Comparison of ENCODE assay signal across 1 cellular context in genomic region chr2:73233932-73234832, GRCh38.
TF ChIP-seq lines count a peak whose summit lies in the region.

Gene CCT7, plus strand, starts transcription at chr2:73234308. Its CDS starts 71 bp downstream, at chr2:73234379.

TF ChIP-seq in HepG2, 621 proteins besides CTCF, POLR2A, EP300 and RAD21 (continued from another document and continues in another):
- no peak for TF ChIP-seq PREB (CRISPR knock-in tag; IDR thresholded peaks at IDR 0.05)
- TF ChIP-seq HNRNPH1 (optimal IDR thresholded peaks at IDR 0.05; ENCODE audit: low read depth, low read length): no peak
- 0 out of 2 replicates have a peak, but pooled peaks have one; percentile 38 for TF ChIP-seq KIAA2018 (CRISPR knock-in tag; IDR thresholded peaks at IDR 0.05; ENCODE audit: borderline replicate concordance)
- TF ChIP-seq PAF1 (CRISPR knock-in tag; IDR thresholded peaks at IDR 0.05): no peak
- no peak; the same call in 1 of the 2 replicates for TF ChIP-seq TEAD2 (CRISPR knock-in tag; IDR thresholded peaks at IDR 0.05)
- TF ChIP-seq ZNF180 (CRISPR knock-in tag; IDR thresholded peaks at IDR 0.05; ENCODE audit: borderline replicate concordance, low read depth): peak; percentile 53; the same call in 1 of the 2 replicates
- TF ChIP-seq FOSL2 (CRISPR knock-in tag; IDR thresholded peaks at IDR 0.05): peak; percentile 63
- no peak for TF ChIP-seq NR2F6 (IDR thresholded peaks at IDR 0.05)
- peak; percentile 36; the same call in 1 of the 2 replicates for TF ChIP-seq NR2F6 (CRISPR knock-in tag; IDR thresholded peaks at IDR 0.05)
- TF ChIP-seq RXRB (CRISPR knock-in tag; IDR thresholded peaks at IDR 0.05; ENCODE audit: borderline replicate concordance): peak; percentile 50; the same call in 1 of the 2 replicates
- no peak for TF ChIP-seq PHB2 (IDR thresholded peaks at IDR 0.05; ENCODE audit: partially characterized antibody)
- no peak for TF ChIP-seq ZNF749 (CRISPR knock-in tag; IDR thresholded peaks at IDR 0.05; ENCODE audit: borderline replicate concordance)
- peak; percentile 84 for TF ChIP-seq FOXK1 (CRISPR knock-in tag; IDR thresholded peaks at IDR 0.05; ENCODE audit: borderline replicate concordance, low read depth)
- peak; percentile 75; the same call in 1 of the 2 replicates for TF ChIP-seq ZNF264 (CRISPR knock-in tag; IDR thresholded peaks at IDR 0.05)
- peak; percentile 80; the same call in 1 of the 2 replicates for TF ChIP-seq CCDC6 (CRISPR knock-in tag; IDR thresholded peaks at IDR 0.05)
- TF ChIP-seq FOXM1 (CRISPR knock-in tag; IDR thresholded peaks at IDR 0.05): no peak
- TF ChIP-seq MAX (IDR thresholded peaks at IDR 0.05): peak; percentile 96
- TF ChIP-seq MAZ (IDR thresholded peaks at IDR 0.05; ENCODE audit: borderline replicate concordance, low read depth, low read length): peak; percentile 26; the same call in 1 of the 2 replicates
- TF ChIP-seq MAZ (CRISPR knock-in tag; IDR thresholded peaks at IDR 0.05; ENCODE audit: low read depth): peak; percentile 69
- peak; percentile 72; the same call in 1 of the 2 replicates for TF ChIP-seq ATF1 (CRISPR knock-in tag; IDR thresholded peaks at IDR 0.05)
- TF ChIP-seq AKAP8 (CRISPR knock-in tag; IDR thresholded peaks at IDR 0.05): no peak; the same call in 1 of the 2 replicates
- peak; percentile 22; the same call in 1 of the 2 replicates for TF ChIP-seq RFX1 (IDR thresholded peaks at IDR 0.05)
- TF ChIP-seq ATF4 (CRISPR knock-in tag; IDR thresholded peaks at IDR 0.05): peak in 1 of 2 experiments; percentile 74; a peak in 1 of 4 replicates
- peak; percentile 75; the same call in 1 of the 2 replicates for TF ChIP-seq ZNF383 (CRISPR knock-in tag; IDR thresholded peaks at IDR 0.05; ENCODE audit: borderline replicate concordance)
- TF ChIP-seq EED (CRISPR knock-in tag; IDR thresholded peaks at IDR 0.05): 0 out of 2 replicates have a peak, but pooled peaks have one; percentile 27
- TF ChIP-seq ZNF784 (CRISPR knock-in tag; IDR thresholded peaks at IDR 0.05; ENCODE audit: borderline replicate concordance): peak; percentile 80
- TF ChIP-seq IKZF1 (IDR thresholded peaks at IDR 0.05): no peak
- TF ChIP-seq TRAFD1 (CRISPR knock-in tag; IDR thresholded peaks at IDR 0.05; ENCODE audit: borderline replicate concordance): peak; percentile 56; the same call in 1 of the 2 replicates
- no peak for TF ChIP-seq CENPT (CRISPR knock-in tag; IDR thresholded peaks at IDR 0.05; ENCODE audit: low read depth)
- peak; percentile 98 for TF ChIP-seq KAT8 (CRISPR knock-in tag; IDR thresholded peaks at IDR 0.05)
- TF ChIP-seq ZSCAN12 (CRISPR knock-in tag; IDR thresholded peaks at IDR 0.05): peak; percentile 53; the same call in 1 of the 2 replicates
- TF ChIP-seq THYN1 (CRISPR knock-in tag; IDR thresholded peaks at IDR 0.05; ENCODE audit: borderline replicate concordance, low read depth): 0 out of 2 replicates have a peak, but pooled peaks have one; percentile 55
- peak; percentile 84 for TF ChIP-seq JARID2 (CRISPR knock-in tag; IDR thresholded peaks at IDR 0.05; ENCODE audit: insufficient replicate concordance)
- no peak for TF ChIP-seq PHF5A (CRISPR knock-in tag; IDR thresholded peaks at IDR 0.05; ENCODE audit: low read depth, unreplicated experiment)
- no peak for TF ChIP-seq EHMT2 (IDR thresholded peaks at IDR 0.05; ENCODE audit: borderline replicate concordance, low read depth, low read length)
- no peak; the same call in 1 of the 2 replicates for TF ChIP-seq ZNF562 (CRISPR knock-in tag; IDR thresholded peaks at IDR 0.05; ENCODE audit: borderline replicate concordance)
- TF ChIP-seq GTF3A (CRISPR knock-in tag; conservative IDR thresholded peaks at IDR 0.05): peak; percentile 36; the same call in 1 of the 2 replicates
- TF ChIP-seq ZNF629 (CRISPR knock-in tag; conservative IDR thresholded peaks at IDR 0.05): no peak
- TF ChIP-seq RBAK (CRISPR knock-in tag; IDR thresholded peaks at IDR 0.05): no peak
- peak; percentile 6; the same call in 1 of the 2 replicates for TF ChIP-seq JUNB (CRISPR knock-in tag; IDR thresholded peaks at IDR 0.05; ENCODE audit: borderline replicate concordance)
- peak; percentile 94 for TF ChIP-seq MXD3 (CRISPR knock-in tag; IDR thresholded peaks at IDR 0.05)
- TF ChIP-seq TBX2 (CRISPR knock-in tag; IDR thresholded peaks at IDR 0.05; ENCODE audit: borderline replicate concordance): peak; percentile 47; the same call in 1 of the 2 replicates
- peak; percentile 97 for TF ChIP-seq DMAP1 (CRISPR knock-in tag; IDR thresholded peaks at IDR 0.05)
- TF ChIP-seq RFX5 (IDR thresholded peaks at IDR 0.05; ENCODE audit: low read depth, low read length): 0 out of 2 replicates have a peak, but pooled peaks have one; percentile 2
- TF ChIP-seq ZNF280B (CRISPR knock-in tag; IDR thresholded peaks at IDR 0.05; ENCODE audit: borderline replicate concordance): peak; percentile 67; the same call in 1 of the 2 replicates
- no peak; the same call in 1 of the 2 replicates for TF ChIP-seq STAT5B (CRISPR knock-in tag; IDR thresholded peaks at IDR 0.05)
- peak; percentile 95 for TF ChIP-seq SAFB2 (CRISPR knock-in tag; IDR thresholded peaks at IDR 0.05; ENCODE audit: borderline replicate concordance, low read depth)
- TF ChIP-seq KLF9 (CRISPR knock-in tag; IDR thresholded peaks at IDR 0.05; ENCODE audit: low read depth): peak; percentile 63; the same call in 1 of the 2 replicates
- TF ChIP-seq ZNF652 (CRISPR knock-in tag; IDR thresholded peaks at IDR 0.05; ENCODE audit: borderline replicate concordance, low read depth): peak; percentile 86
